ENCODE assay signal across 17 cellular contexts in the genomic region with DNA sequence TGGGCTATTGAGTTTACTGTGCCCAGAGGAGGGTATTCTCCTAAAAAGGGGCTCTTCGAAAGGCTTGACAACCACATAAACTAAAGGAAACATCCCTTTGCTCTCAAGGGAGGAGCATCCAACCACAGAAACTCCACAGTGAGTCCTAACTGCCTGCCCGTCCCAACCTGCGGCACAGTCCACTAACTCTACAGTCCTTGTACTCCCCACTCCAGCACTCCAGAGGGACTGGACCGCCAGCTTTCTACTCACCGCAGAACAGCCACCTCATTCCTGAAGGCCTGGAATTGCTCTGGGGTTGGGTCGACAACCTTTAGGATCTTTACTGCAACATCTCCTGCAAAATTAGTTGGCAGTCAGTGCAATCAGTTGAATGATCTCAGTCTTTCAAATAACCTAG. TPM values are rescaled to one million over a fixed set of nuclear protein-coding genes. Genes with fewer than 3 reads are reported as not detected.
"Had no signal": no experiment of that assay in that cellular context is flagged by ENCODE, and none has a peak within 500 bp of the region (broad histone marks: within the 10 kb centered on the region; RNA-seq: fewer than 3 reads in every experiment).

No MANE protein-coding gene starts in this region.

- H3K4me3 ChIP-seq: body of pancreas, ovary had no signal

- H3K27me3 ChIP-seq: body of pancreas, ovary had no signal

- H3K9me3 Mint-ChIP-seq: activated naive CD4-positive, alpha-beta T cell treated with anti-CD3 and anti-CD28 coated beads, Interleukin-2, amount 10 ng/mL, durations not matched to agents 7 days and 5 days; activated T-helper 17 cell treated with anti-CD3 and anti-CD28 coated beads, Interleukin-2, amount 50 U/mL, for 72 hours; endodermal cell; immature natural killer cell; neural crest cell; T-helper 1 cell treated with Interleukin-12 subunit alpha and Interleukin-12 subunit beta and Interleukin-4 antibody, amounts not matched to agents 30 μg/mL and 1 μg/mL, for 36 hours had no signal

- H3K36me3 ChIP-seq: ovary had no signal

- H3K9me3 ChIP-seq: body of pancreas, ovary had no signal

- H3K27me3 Mint-ChIP-seq: activated naive CD4-positive, alpha-beta T cell treated with anti-CD3 and anti-CD28 coated beads, Interleukin-2, amount 10 ng/mL, durations not matched to agents 7 days and 5 days; activated T-helper 17 cell treated with anti-CD3 and anti-CD28 coated beads, Interleukin-2, amount 50 U/mL, for 72 hours had no signal

- DNase-seq: activated CD8-positive, alpha-beta memory T cell treated with anti-CD3 and anti-CD28 coated beads, Interleukin-2, amount 50 U/mL, for 4 hours; activated naive CD4-positive, alpha-beta T cell treated with anti-CD3 and anti-CD28 coated beads, Interleukin-2, amount 10 ng/mL, durations not matched to agents 7 days and 5 days; amniotic stem cell; dermis blood vessel endothelial cell; endodermal cell; immature natural killer cell; left colon; mesenchymal stem cell; ovary; stimulated activated CD4-positive, alpha-beta T cell treated with anti-CD3 and anti-CD28 coated beads, Interleukin-15, amount 100 ng/mL, for 24 hours; stimulated activated CD4-positive, alpha-beta T cell treated with anti-CD3 and anti-CD28 coated beads, Interleukin-4, amount 100 ng/mL, for 24 hours had no signal

- H3K27ac Mint-ChIP-seq: activated naive CD4-positive, alpha-beta T cell treated with anti-CD3 and anti-CD28 coated beads, Interleukin-2, amount 10 ng/mL, durations not matched to agents 7 days and 5 days; activated T-helper 17 cell treated with anti-CD3 and anti-CD28 coated beads, Interleukin-2, amount 50 U/mL, for 72 hours; endodermal cell; T-helper 1 cell treated with Interleukin-12 subunit alpha and Interleukin-12 subunit beta and Interleukin-4 antibody, amounts not matched to agents 30 μg/mL and 1 μg/mL, for 36 hours had no signal

- H3K4me1 Mint-ChIP-seq: activated naive CD4-positive, alpha-beta T cell treated with anti-CD3 and anti-CD28 coated beads, Interleukin-2, amount 10 ng/mL, durations not matched to agents 7 days and 5 days; activated T-helper 17 cell treated with anti-CD3 and anti-CD28 coated beads, Interleukin-2, amount 50 U/mL, for 72 hours; endodermal cell had no signal

- H3K4me3 Mint-ChIP-seq: activated naive CD4-positive, alpha-beta T cell treated with anti-CD3 and anti-CD28 coated beads, Interleukin-2, amount 10 ng/mL, durations not matched to agents 7 days and 5 days; activated T-helper 17 cell treated with anti-CD3 and anti-CD28 coated beads, Interleukin-2, amount 50 U/mL, for 72 hours; endodermal cell; immature natural killer cell; neural crest cell; T-helper 1 cell treated with Interleukin-12 subunit alpha and Interleukin-12 subunit beta and Interleukin-4 antibody, amounts not matched to agents 30 μg/mL and 1 μg/mL, for 36 hours had no signal

- ATAC-seq: activated T-helper 17 cell treated with anti-CD3 and anti-CD28 coated beads, Interleukin-2, amount 50 U/mL, for 72 hours; left colon; SK-N-SH treated with all-trans-retinoic acid at 6 μM for 48 hours had no signal

RNA-seq across cellular contexts. Expression of gene MKRN2OS, which starts 46.2 kb away (rescaled TPM):
- total RNA-seq: activated T-helper 17 cell treated with anti-CD3 and anti-CD28 coated beads, Interleukin-2, amount 50 U/mL, for 72 hours; dermis blood vessel endothelial cell; glomerular endothelial cell; neural crest cell had no signal
